In the genomic region with DNA sequence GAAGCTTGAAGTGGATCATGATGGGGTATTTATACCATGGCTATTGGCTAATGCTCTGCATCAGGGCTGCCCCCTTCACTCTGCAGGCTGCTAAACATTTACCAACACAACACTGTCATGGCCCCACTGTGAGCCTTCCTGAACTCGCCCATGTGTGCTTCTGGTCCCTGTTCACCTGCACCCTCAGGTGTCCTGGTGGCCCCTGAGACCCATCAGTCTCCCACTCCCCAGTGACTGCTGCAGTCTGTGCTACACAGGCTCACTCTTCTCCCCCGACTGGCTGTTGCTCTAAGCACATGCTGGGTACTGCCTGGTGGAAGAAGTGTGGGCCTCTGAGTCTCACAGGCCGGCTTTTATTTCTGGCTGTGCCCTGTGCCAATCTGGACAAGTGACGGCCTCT, we compare ENCODE assay signal across 20 cellular contexts.
DNase-seq lines count a peak whose midpoint lies in the region; ATAC-seq, FAIRE-seq and TF ChIP-seq lines count a peak whose summit lies in the region.
"Had no signal": no experiment of that assay in that cellular context is flagged by ENCODE, and none has a peak within 500 bp of the region (broad histone marks: within the 10 kb centered on the region; RNA-seq: fewer than 3 reads in every experiment).

No MANE protein-coding gene starts in this region.

- intact Hi-C loops in HepG2 (cut with micrococcal nuclease; ENCODE audit: unreplicated experiment) (no loop called here), right lobe of liver (cut with DNase I) (no loop called here), sciatic nerve (cut with DNase I) (no loop called here)

- no peak for DNase-seq in HepG2 (ENCODE audit: low spot score)
- DNase-seq in right lobe of liver, result no peak
- peak; percentile 60 for DNase-seq in coronary artery (ENCODE audit: low spot score)
- DNase-seq in sciatic nerve (ENCODE audit: low spot score), result peak; percentile 43
- no peak for DNase-seq in activated T-cell treated with anti-CD3 and anti-CD28 coated beads, Interleukin-2, amount 50 U/mL, for 24 hours
- DNase-seq in Ammon's horn (ENCODE audit: low spot score), result no peak
- DNase-seq: GOT3; Kasumi-1; MM.1S; NCI-H1092 treated with DMSO at 0.1 percent for 48 hours; NCI-H146; NCI-H2029 treated with DMSO at 0.1 percent for 48 hours; NCI-H2171 treated with DMSO at 0.1 percent for 48 hours; NK-92 treated with Interleukin-12 subunit alpha and Interleukin-12 subunit beta, amount 100 ng/mL, for 24 hours; SHP77 had no signal

- CTCF ChIA-PET in HepG2 (lab: Yijun Ruan, JAX; ENCODE audit: low intra/inter-chr PET ratio, low total read pairs), result no interaction called here

- whole genome bisulfite sequencing in HepG2 (ENCODE audit: low lambda C conversion rate), result 5% methylated on average over 4 of the region's 4 CpGs
- WGBS in right lobe of liver (ENCODE audit: insufficient coverage, low coverage, low lambda C conversion rate, missing lambda C conversion rate), result 83% methylated on average over 1 of the region's 4 CpGs

- H3K9me3 ChIP-seq in HepG2 (ENCODE audit: low read length) (no peaks in the 10 kb centered on the region), right lobe of liver (no peaks in the 10 kb centered on the region)

- no peak overlapping the region for H3K9ac ChIP-seq in HepG2 (ENCODE audit: insufficient read depth, low read depth, low read length)

- no peak overlapping the region for H3K4me3 Mint-ChIP-seq in activated T-cell treated with anti-CD3 and anti-CD28 coated beads, Interleukin-2, amount 50 U/mL, for 24 hours

- no peak overlapping the region for H3K4me2 ChIP-seq in HepG2 (ENCODE audit: low read depth, low read length)

- H3K4me3 ChIP-seq in HepG2 (replicated peaks in 1 of 3; ENCODE audit: insufficient read depth in 1 of 3, low read depth in 2 of 3, low read length in 3 of 3) (no peak overlapping the region), right lobe of liver (no peak overlapping the region), coronary artery (no peak overlapping the region)
- H3K4me3 ChIP-seq: SK-N-MC had no signal

- no peak overlapping the region for H2AFZ ChIP-seq in HepG2 (ENCODE audit: low read length)

- in situ Hi-C loops in HepG2 (cut with HindIII; ENCODE audit: extremely low pct_ligation_motif_present, low pct_unique_long_range_greater_than_20kb), result no loop called here

- TF ChIP-seq POLR2A in HepG2 (IDR thresholded peaks at IDR 0.05; ENCODE audit: insufficient read depth in 1 of 2, low read depth in 2 of 2, low read length in 2 of 2) (no peak), right lobe of liver (IDR thresholded peaks at IDR 0.05) (no peak)

- POLR2A ChIA-PET in HepG2 (lab: Yijun Ruan, JAX), result no interaction called here

- H4K20me1 ChIP-seq in HepG2 (ENCODE audit: insufficient read depth, low read length), result no peaks in the 10 kb centered on the region

- H3K36me3 ChIP-seq in HepG2 (replicated peaks in 1 of 2; ENCODE audit: control insufficient read depth in 1 of 2, insufficient read depth in 2 of 2, low read length in 2 of 2) (no peaks in the 10 kb centered on the region), right lobe of liver (no peaks in the 10 kb centered on the region)

- BruUV-seq in HepG2 (replicated peaks; lab: Mats Ljungman, UMichigan), result no TSS peak

- no peak overlapping the region for H3K27ac ChIP-seq in HepG2 (ENCODE audit: extremely low read length, insufficient read depth, low read length)
- no peak overlapping the region for H3K27ac ChIP-seq in right lobe of liver
- H3K27ac ChIP-seq in coronary artery, result no peak overlapping the region
- H3K27ac ChIP-seq: HL-60, SK-N-MC had no signal

- no peaks in the 10 kb centered on the region for H3K79me2 ChIP-seq in HepG2 (ENCODE audit: insufficient read depth, low read length)

- no peak for FAIRE-seq in HepG2 (lab: Jason Lieb, UNC)
- FAIRE-seq: RCC 7860 had no signal

- H3K9me3 Mint-ChIP-seq in activated T-cell treated with anti-CD3 and anti-CD28 coated beads, Interleukin-2, amount 50 U/mL, for 24 hours, result no peaks in the 10 kb centered on the region
- H3K9me3 Mint-ChIP-seq: IgD-negative memory B cell had no signal

- no peaks in the 10 kb centered on the region for H3K36me3 Mint-ChIP-seq in activated T-cell treated with anti-CD3 and anti-CD28 coated beads, Interleukin-2, amount 50 U/mL, for 24 hours (ENCODE audit: low read depth)

- H3K27me3 ChIP-seq in HepG2 (ENCODE audit: control insufficient read depth in 1 of 2, insufficient read depth in 2 of 2, low read length in 2 of 2) (peaks cover 6 to 35% of the 10 kb centered on the region in 2 experiments; a peak in 4 of 5 replicates), right lobe of liver (no peaks in the 10 kb centered on the region)

- H3K4me1 ChIP-seq in HepG2 (ENCODE audit: insufficient read depth, low read length) (no peaks in the 10 kb centered on the region), right lobe of liver (no peaks in the 10 kb centered on the region)

- peaks cover 2% of the 10 kb centered on the region for H3K27me3 Mint-ChIP-seq in activated T-cell treated with anti-CD3 and anti-CD28 coated beads, Interleukin-2, amount 50 U/mL, for 24 hours

- H3K4me1 Mint-ChIP-seq in activated T-cell treated with anti-CD3 and anti-CD28 coated beads, Interleukin-2, amount 50 U/mL, for 24 hours (ENCODE audit: low read depth), result no peaks in the 10 kb centered on the region

- no peak overlapping the region for H3K27ac Mint-ChIP-seq in activated T-cell treated with anti-CD3 and anti-CD28 coated beads, Interleukin-2, amount 50 U/mL, for 24 hours
- H3K27ac Mint-ChIP-seq: IgD-negative memory B cell had no signal

- ATAC-seq in HepG2 (peak; percentile 11; the same call in 1 of the 3 replicates), right lobe of liver (no peak), sciatic nerve (no peak), HG03571 (IDR thresholded peaks at IDR 0.05; ENCODE audit: unreplicated experiment) (no peak)

- TF ChIP-seq CTCF in HepG2 (CRISPR knock-in tag; IDR thresholded peaks at IDR 0.05) (no peak), right lobe of liver (IDR thresholded peaks at IDR 0.05) (no peak), coronary artery (IDR thresholded peaks at IDR 0.05) (no peak)

- TF ChIP-seq EP300 in HepG2 (IDR thresholded peaks at IDR 0.05; ENCODE audit: low read depth in 2 of 2, low read length in 2 of 2), result no peak
- no peak for TF ChIP-seq EP300 in HepG2 (CRISPR knock-in tag; IDR thresholded peaks at IDR 0.05; ENCODE audit: borderline replicate concordance)

- no peak for TF ChIP-seq RAD21 in HepG2 (CRISPR knock-in tag; IDR thresholded peaks at IDR 0.05)

TF ChIP-seq in HepG2, 621 proteins besides CTCF, POLR2A, EP300 and RAD21 (continues in another document):
- TF ChIP-seq FOSL2 (CRISPR knock-in tag; IDR thresholded peaks at IDR 0.05), result no peak
- TF ChIP-seq KDM5B (CRISPR knock-in tag; IDR thresholded peaks at IDR 0.05; ENCODE audit: borderline replicate concordance), result no peak
- TF ChIP-seq JARID2 (CRISPR knock-in tag; IDR thresholded peaks at IDR 0.05; ENCODE audit: insufficient replicate concordance), result no peak
- TF ChIP-seq, protein P1, sequence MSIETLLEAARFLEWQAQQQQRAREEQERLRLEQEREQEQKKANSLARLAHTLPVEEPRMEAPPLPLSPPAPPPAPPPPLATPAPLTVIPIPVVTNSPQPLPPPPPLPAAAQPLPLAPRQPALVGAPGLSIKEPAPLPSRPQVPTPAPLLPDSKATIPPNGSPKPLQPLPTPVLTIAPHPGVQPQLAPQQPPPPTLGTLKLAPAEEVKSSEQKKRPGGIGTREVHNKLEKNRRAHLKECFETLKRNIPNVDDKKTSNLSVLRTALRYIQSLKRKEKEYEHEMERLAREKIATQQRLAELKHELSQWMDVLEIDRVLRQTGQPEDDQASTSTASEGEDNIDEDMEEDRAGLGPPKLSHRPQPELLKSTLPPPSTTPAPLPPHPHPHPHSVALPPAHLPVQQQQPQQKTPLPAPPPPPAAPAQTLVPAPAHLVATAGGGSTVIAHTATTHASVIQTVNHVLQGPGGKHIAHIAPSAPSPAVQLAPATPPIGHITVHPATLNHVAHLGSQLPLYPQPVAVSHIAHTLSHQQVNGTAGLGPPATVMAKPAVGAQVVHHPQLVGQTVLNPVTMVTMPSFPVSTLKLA (IDR thresholded peaks at IDR 0.05), result no peak
- TF ChIP-seq NR2F1 (CRISPR knock-in tag; IDR thresholded peaks at IDR 0.05), result no peak
- no peak for TF ChIP-seq ZNF484 (CRISPR knock-in tag; IDR thresholded peaks at IDR 0.05; ENCODE audit: borderline replicate concordance, low read depth)
- TF ChIP-seq, protein P2, sequence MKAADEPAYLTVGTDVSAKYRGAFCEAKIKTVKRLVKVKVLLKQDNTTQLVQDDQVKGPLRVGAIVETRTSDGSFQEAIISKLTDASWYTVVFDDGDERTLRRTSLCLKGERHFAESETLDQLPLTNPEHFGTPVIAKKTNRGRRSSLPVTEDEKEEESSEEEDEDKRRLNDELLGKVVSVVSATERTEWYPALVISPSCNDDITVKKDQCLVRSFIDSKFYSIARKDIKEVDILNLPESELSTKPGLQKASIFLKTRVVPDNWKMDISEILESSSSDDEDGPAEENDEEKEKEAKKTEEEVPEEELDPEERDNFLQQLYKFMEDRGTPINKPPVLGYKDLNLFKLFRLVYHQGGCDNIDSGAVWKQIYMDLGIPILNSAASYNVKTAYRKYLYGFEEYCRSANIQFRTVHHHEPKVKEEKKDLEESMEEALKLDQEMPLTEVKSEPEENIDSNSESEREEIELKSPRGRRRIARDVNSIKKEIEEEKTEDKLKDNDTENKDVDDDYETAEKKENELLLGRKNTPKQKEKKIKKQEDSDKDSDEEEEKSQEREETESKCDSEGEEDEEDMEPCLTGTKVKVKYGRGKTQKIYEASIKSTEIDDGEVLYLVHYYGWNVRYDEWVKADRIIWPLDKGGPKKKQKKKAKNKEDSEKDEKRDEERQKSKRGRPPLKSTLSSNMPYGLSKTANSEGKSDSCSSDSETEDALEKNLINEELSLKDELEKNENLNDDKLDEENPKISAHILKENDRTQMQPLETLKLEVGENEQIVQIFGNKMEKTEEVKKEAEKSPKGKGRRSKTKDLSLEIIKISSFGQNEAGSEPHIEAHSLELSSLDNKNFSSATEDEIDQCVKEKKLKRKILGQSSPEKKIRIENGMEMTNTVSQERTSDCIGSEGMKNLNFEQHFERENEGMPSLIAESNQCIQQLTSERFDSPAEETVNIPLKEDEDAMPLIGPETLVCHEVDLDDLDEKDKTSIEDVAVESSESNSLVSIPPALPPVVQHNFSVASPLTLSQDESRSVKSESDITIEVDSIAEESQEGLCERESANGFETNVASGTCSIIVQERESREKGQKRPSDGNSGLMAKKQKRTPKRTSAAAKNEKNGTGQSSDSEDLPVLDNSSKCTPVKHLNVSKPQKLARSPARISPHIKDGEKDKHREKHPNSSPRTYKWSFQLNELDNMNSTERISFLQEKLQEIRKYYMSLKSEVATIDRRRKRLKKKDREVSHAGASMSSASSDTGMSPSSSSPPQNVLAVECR (CRISPR knock-in tag; IDR thresholded peaks at IDR 0.05; ENCODE audit: borderline replicate concordance), result no peak

Comparison
In these comparisons a context has a peak if more than half of its experiments do, and no peak if none do; other contexts are left out.
1. DNase-seq: peak in coronary artery (single experiment) and sciatic nerve (single experiment); none in HepG2 (single experiment), right lobe of liver (0 of 3), activated T-cell treated with anti-CD3 and anti-CD28 coated beads, Interleukin-2, amount 50 U/mL, for 24 hours (single experiment) and Ammon's horn (single experiment).